10 cellular contexts compared by ENCODE assay signal in the genomic region with DNA sequence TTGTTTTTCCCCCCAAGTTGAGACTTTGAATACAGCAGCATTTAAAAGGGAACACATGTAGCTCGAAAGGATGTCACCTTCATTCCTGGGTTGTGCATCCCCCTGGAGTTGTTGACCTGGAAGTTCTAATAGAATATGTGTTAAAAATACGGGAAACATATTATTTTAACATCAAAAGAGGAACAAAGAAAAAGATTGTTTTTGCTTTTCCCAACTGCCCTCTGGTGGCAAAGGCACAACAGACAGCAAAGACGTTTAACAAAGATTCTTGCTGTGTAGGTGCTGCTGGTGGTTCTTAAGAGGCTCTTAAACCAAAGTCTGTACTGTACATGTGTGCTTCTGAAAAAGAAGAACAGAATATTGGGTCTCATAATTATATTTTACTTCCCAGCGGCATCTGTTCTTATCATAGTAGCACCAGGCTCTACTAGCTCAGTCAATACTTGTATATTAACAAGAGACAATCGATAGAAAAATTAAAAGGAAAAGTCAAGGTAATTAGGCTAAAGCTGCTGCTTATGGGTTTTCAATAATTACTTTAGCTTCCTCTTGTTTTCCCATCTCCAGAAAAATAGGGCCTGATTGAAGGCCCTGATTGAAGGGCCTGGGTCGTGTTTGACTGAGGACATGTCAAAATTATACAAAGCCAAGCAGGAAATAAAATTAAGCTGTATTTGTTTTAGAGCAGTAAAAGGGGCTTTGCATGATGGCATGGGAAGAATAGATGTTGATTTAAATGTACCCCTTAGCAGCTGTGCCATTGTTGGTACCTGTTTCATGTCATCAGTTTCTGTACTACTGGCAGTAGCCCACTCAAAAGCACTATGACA.
DNase-seq lines count a peak whose midpoint lies in the region; ATAC-seq, FAIRE-seq and TF ChIP-seq lines count a peak whose summit lies in the region.
"Had no signal": no experiment of that assay in that cellular context is flagged by ENCODE, and none has a peak within 500 bp of the region (broad histone marks: within the 10 kb centered on the region; RNA-seq: fewer than 3 reads in every experiment).

No MANE protein-coding gene starts in this region.

- no peak overlapping the region for H3K4me2 ChIP-seq in endothelial cell of umbilical vein (ENCODE audit: insufficient read depth, low read length)
- H3K4me2 ChIP-seq: BLaER1 treated with 17β-estradiol and CSF1 and Interleukin-3, amounts not matched to agents 10 nM and 100 nM had no signal

- no peaks in the 10 kb centered on the region for H4K20me1 ChIP-seq in endothelial cell of umbilical vein (replicated peaks; ENCODE audit: control insufficient read depth, extremely low read depth, insufficient read depth, low read length)

- ATAC-seq in T-cell (replicated peaks in 1 of 4) (no peak), GM18909 (IDR thresholded peaks at IDR 0.05; ENCODE audit: poor library complexity, unreplicated experiment) (no peak)

- H3K9me3 ChIP-seq in endothelial cell of umbilical vein (replicated peaks; ENCODE audit: control insufficient read depth, insufficient read depth, low read length) = no peaks in the 10 kb centered on the region
- no peaks in the 10 kb centered on the region for H3K9me3 ChIP-seq in spleen
- H3K9me3 ChIP-seq: BLaER1 treated with 17β-estradiol and CSF1 and Interleukin-3, amounts not matched to agents 10 nM and 100 nM had no signal

- peaks cover 8% of the 10 kb centered on the region for H3K36me3 Mint-ChIP-seq in T-cell
- H3K36me3 Mint-ChIP-seq in activated T-helper 1 cell treated with anti-CD3 and anti-CD28 coated beads, Interleukin-12 subunit alpha, Interleukin-12 subunit beta, Interleukin-2, Interleukin-4 antibody, amounts not matched to agents 30 ng/mL and 10 ng/mL and 1 ng/mL, durations not matched to agents 14 hours and 24 hours and 36 hours (ENCODE audit: low read depth) = no peaks in the 10 kb centered on the region

- no peak overlapping the region for H3K27ac Mint-ChIP-seq in T-cell
- no peak overlapping the region for H3K27ac Mint-ChIP-seq in activated T-helper 1 cell treated with anti-CD3 and anti-CD28 coated beads, Interleukin-12 subunit alpha, Interleukin-12 subunit beta, Interleukin-2, Interleukin-4 antibody, amounts not matched to agents 30 ng/mL and 10 ng/mL and 1 ng/mL, durations not matched to agents 14 hours and 24 hours and 36 hours

- no peaks in the 10 kb centered on the region for H3K27me3 Mint-ChIP-seq in T-cell
- H3K27me3 Mint-ChIP-seq in activated T-helper 1 cell treated with anti-CD3 and anti-CD28 coated beads, Interleukin-12 subunit alpha, Interleukin-12 subunit beta, Interleukin-2, Interleukin-4 antibody, amounts not matched to agents 30 ng/mL and 10 ng/mL and 1 ng/mL, durations not matched to agents 14 hours and 24 hours and 36 hours (ENCODE audit: insufficient read depth) = no peaks in the 10 kb centered on the region

- no peak overlapping the region for H3K4me3 Mint-ChIP-seq in T-cell
- H3K4me3 Mint-ChIP-seq in activated T-helper 1 cell treated with anti-CD3 and anti-CD28 coated beads, Interleukin-12 subunit alpha, Interleukin-12 subunit beta, Interleukin-2, Interleukin-4 antibody, amounts not matched to agents 30 ng/mL and 10 ng/mL and 1 ng/mL, durations not matched to agents 14 hours and 24 hours and 36 hours = no peak overlapping the region

- H3K27ac ChIP-seq in endothelial cell of umbilical vein (ENCODE audit: insufficient read depth, low read depth, low read length) (no peak overlapping the region), spleen (no peak overlapping the region)
- H3K27ac ChIP-seq: BLaER1 treated with 17β-estradiol and CSF1 and Interleukin-3, amounts not matched to agents 10 nM and 100 nM had no signal

- H3K4me1 ChIP-seq in endothelial cell of umbilical vein (ENCODE audit: control insufficient read depth, extremely low read depth, insufficient read depth, low read length) = no peaks in the 10 kb centered on the region
- H3K4me1 ChIP-seq in spleen = no peaks in the 10 kb centered on the region
- H3K4me1 ChIP-seq: BLaER1 treated with 17β-estradiol and CSF1 and Interleukin-3, amounts not matched to agents 10 nM and 100 nM had no signal

- peaks cover 0 to 5% (median 0%) of the 10 kb centered on the region in 3 donors for H3K4me1 Mint-ChIP-seq in T-cell
- no peaks in the 10 kb centered on the region for H3K4me1 Mint-ChIP-seq in activated T-helper 1 cell treated with anti-CD3 and anti-CD28 coated beads, Interleukin-12 subunit alpha, Interleukin-12 subunit beta, Interleukin-2, Interleukin-4 antibody, amounts not matched to agents 30 ng/mL and 10 ng/mL and 1 ng/mL, durations not matched to agents 14 hours and 24 hours and 36 hours (ENCODE audit: low read depth)

- no peaks in the 10 kb centered on the region for H3K9me1 ChIP-seq in endothelial cell of umbilical vein (replicated peaks; ENCODE audit: control insufficient read depth, extremely low read depth, insufficient read depth, low read length)

- H3K9ac ChIP-seq in endothelial cell of umbilical vein (replicated peaks; ENCODE audit: extremely low read depth, insufficient read depth, low read length) = no peak overlapping the region
- H3K9ac ChIP-seq: BLaER1 treated with 17β-estradiol and CSF1 and Interleukin-3, amounts not matched to agents 10 nM and 100 nM had no signal

- TF ChIP-seq POLR2A in endothelial cell of umbilical vein (IDR thresholded peaks at IDR 0.05; ENCODE audit: low read depth, low read length) (no peak), spleen (IDR thresholded peaks at IDR 0.05) (no peak)

- dilution Hi-C loops in endothelial cell of umbilical vein (cut with MboI; ENCODE audit: extremely low pct_ligation_motif_present, low sequenced_read_pairs) = no loop called here

- H3K27me3 ChIP-seq in endothelial cell of umbilical vein (ENCODE audit: control insufficient read depth in 2 of 2, insufficient read depth in 2 of 2, low read length in 2 of 2) (no peaks in the 10 kb centered on the region), spleen (replicated peaks in 1 of 7) (no peaks in the 10 kb centered on the region)
- H3K27me3 ChIP-seq: BLaER1 treated with 17β-estradiol and CSF1 and Interleukin-3, amounts not matched to agents 10 nM and 100 nM had no signal

- intact Hi-C loops in endothelial cell of umbilical vein (cut with micrococcal nuclease) (loop anchor here (5.0 kb wide), 2 partner anchors 109 to 311 kb away; no protein-coding TSS in a partner anchor), spleen (cut with DNase I; ENCODE audit: low total_unique reads) (no loop called here)
- intact Hi-C loops in activated T-helper 1 cell treated with anti-CD3 and anti-CD28 coated beads, Interleukin-12 subunit alpha, Interleukin-12 subunit beta, Interleukin-2, Interleukin-4 antibody, amounts not matched to agents 30 ng/mL and 10 ng/mL and 1 ng/mL, durations not matched to agents 14 hours and 24 hours and 36 hours (cut with micrococcal nuclease) = no loop called here

- H3K4me3 ChIP-seq in endothelial cell of umbilical vein (replicated peaks in 1 of 3; ENCODE audit: insufficient read depth in 1 of 3, low read depth in 1 of 3, low read length in 3 of 3) (no peak overlapping the region), spleen (no peak overlapping the region)
- H3K4me3 ChIP-seq: BLaER1 treated with 17β-estradiol and CSF1 and Interleukin-3, amounts not matched to agents 10 nM and 100 nM had no signal

- CTCF ChIA-PET in endothelial cell of umbilical vein (lab: Charles Lee) (interaction anchor here (0.6 to 2.0 kb wide), 17 partner anchors 8 to 1033 kb away, joined by 3 to 11 read pairs (median 3); no protein-coding TSS in a partner anchor), T-cell (lab: Charles Lee) (no interaction called here)

- no peaks in the 10 kb centered on the region for H3K79me2 ChIP-seq in endothelial cell of umbilical vein (ENCODE audit: control insufficient read depth, insufficient read depth, low read length)

- H3K9me3 Mint-ChIP-seq in T-cell = no peaks in the 10 kb centered on the region
- no peaks in the 10 kb centered on the region for H3K9me3 Mint-ChIP-seq in activated T-helper 1 cell treated with anti-CD3 and anti-CD28 coated beads, Interleukin-12 subunit alpha, Interleukin-12 subunit beta, Interleukin-2, Interleukin-4 antibody, amounts not matched to agents 30 ng/mL and 10 ng/mL and 1 ng/mL, durations not matched to agents 14 hours and 24 hours and 36 hours

- 64 to 74% (median 70%) methylated on average over 6 of the region's 6 CpGs for WGBS in spleen, 5 donors

- DNase-seq in NCI-H1092 treated with DMSO at 0.1 percent for 48 hours (lab: John Stamatoyannopoulos, UW) (peak; percentile 16), NCI-H1092 (lab: John Stamatoyannopoulos, UW) (no peak), NCI-H748 treated with DMSO at 0.1 percent for 48 hours (lab: John Stamatoyannopoulos, UW) (peak; percentile 80), endothelial cell of umbilical vein (ENCODE audit: low read depth, low spot score) (peak; percentile 48), spleen (no peak), T-cell (no peak)
- DNase-seq in activated T-helper 1 cell treated with anti-CD3 and anti-CD28 coated beads, Interleukin-12 subunit alpha, Interleukin-12 subunit beta, Interleukin-2, Interleukin-4 antibody, amounts not matched to agents 30 ng/mL and 10 ng/mL and 1 ng/mL, durations not matched to agents 14 hours and 24 hours and 36 hours (ENCODE audit: low spot score) = no peak

- POLR2A ChIA-PET in endothelial cell of umbilical vein (lab: Charles Lee) (no interaction called here), T-cell (lab: Charles Lee) (interaction anchor here in 1 of 2 donors (0.6 kb wide), 1 partner anchor 301 kb away, joined by 3 read pairs; no protein-coding TSS in a partner anchor)

- FAIRE-seq in endothelial cell of umbilical vein (lab: Jason Lieb, UNC) = no peak
- FAIRE-seq: frontal cortex had no signal

- H2AFZ ChIP-seq in endothelial cell of umbilical vein (ENCODE audit: low read depth, low read length) = no peak overlapping the region

- TF ChIP-seq CTCF in endothelial cell of umbilical vein (IDR thresholded peaks at IDR 0.05; ENCODE audit: extremely low read depth in 1 of 2, insufficient read depth in 1 of 2, low read depth in 1 of 2, low read length in 2 of 2) (peak; percentile 34 to 58), spleen (IDR thresholded peaks at IDR 0.05 in 8 of 11, conservative IDR thresholded peaks at IDR 0.05 in 3 of 11) (peak in 6 of 11 experiments; percentile 12 to 36 (median 31))

- H3K36me3 ChIP-seq in endothelial cell of umbilical vein (ENCODE audit: control insufficient read depth in 2 of 2, extremely low read depth in 1 of 2, insufficient read depth in 2 of 2, low read length in 2 of 2) (no peaks in the 10 kb centered on the region), spleen (no peaks in the 10 kb centered on the region)
- H3K36me3 ChIP-seq: BLaER1 treated with 17β-estradiol and CSF1 and Interleukin-3, amounts not matched to agents 10 nM and 100 nM had no signal

- no TSS peak for BruUV-seq in endothelial cell of umbilical vein (replicated peaks; lab: Mats Ljungman, UMichigan)

TF ChIP-seq in endothelial cell of umbilical vein, 7 proteins besides CTCF, POLR2A, EP300 and RAD21 (continues in another document):
- no peak for TF ChIP-seq FOS (IDR thresholded peaks at IDR 0.05; ENCODE audit: borderline replicate concordance, insufficient read depth, low read length)
- TF ChIP-seq, protein P1, sequence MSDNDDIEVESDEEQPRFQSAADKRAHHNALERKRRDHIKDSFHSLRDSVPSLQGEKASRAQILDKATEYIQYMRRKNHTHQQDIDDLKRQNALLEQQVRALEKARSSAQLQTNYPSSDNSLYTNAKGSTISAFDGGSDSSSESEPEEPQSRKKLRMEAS (IDR thresholded peaks at IDR 0.05; ENCODE audit: insufficient read depth, insufficient read length) = no peak

Comparison
In these comparisons a context has a peak if more than half of its experiments do, and no peak if none do; other contexts are left out.
1. DNase-seq: peak in NCI-H1092 treated with DMSO at 0.1 percent for 48 hours (single experiment), NCI-H748 treated with DMSO at 0.1 percent for 48 hours (single experiment) and endothelial cell of umbilical vein (single experiment); none in NCI-H1092 (single experiment), spleen (single experiment), T-cell (0 of 34) and activated T-helper 1 cell treated with anti-CD3 and anti-CD28 coated beads, Interleukin-12 subunit alpha, Interleukin-12 subunit beta, Interleukin-2, Interleukin-4 antibody, amounts not matched to agents 30 ng/mL and 10 ng/mL and 1 ng/mL, durations not matched to agents 14 hours and 24 hours and 36 hours (single experiment).